In genomic region chr1:164101802-164102201, GRCh38 we compare ENCODE assay signal across 23 cellular contexts.
DNase-seq lines count a peak whose midpoint lies in the region; ATAC-seq, FAIRE-seq and TF ChIP-seq lines count a peak whose summit lies in the region.
"Had no signal": no experiment of that assay in that cellular context is flagged by ENCODE, and none has a peak within 500 bp of the region (broad histone marks: within the 10 kb centered on the region; RNA-seq: fewer than 3 reads in every experiment).

No MANE protein-coding gene starts in this region.

- WGBS in H1 (ENCODE audit: extremely low coverage in 1 of 2, insufficient coverage in 1 of 2, insufficient read length in 1 of 2, insufficient replicate concordance in 2 of 2, low coverage in 1 of 2, low lambda C conversion rate in 2 of 2, missing lambda C conversion rate in 1 of 2), 2 experiments: 97% methylated on average over 2 of the region's 2 CpGs; no CpG with 5 or more reads in 1 of the 2 experiments

- no peak overlapping the region for H2BK5ac ChIP-seq in H1 (ENCODE audit: low read depth, low read length)

- intact Hi-C loops in kidney (cut with DNase I): no loop called here
- intact Hi-C loops in upper lobe of right lung (cut with DNase I): no loop called here
- intact Hi-C loops in dorsolateral prefrontal cortex (cut with DNase I): no loop called here

- H2BK12ac ChIP-seq in H1 (ENCODE audit: low read depth, low read length): no peak overlapping the region

- H3K23ac ChIP-seq in H1 (ENCODE audit: insufficient read length): no peak overlapping the region

- no peak overlapping the region for H3K56ac ChIP-seq in H1 (replicated peaks; ENCODE audit: insufficient read length, low read depth, low read length)

- no peak overlapping the region for H3K14ac ChIP-seq in H1 (ENCODE audit: insufficient read length)

- H4K91ac ChIP-seq in H1 (replicated peaks; ENCODE audit: insufficient read length, low read length): no peak overlapping the region

- H3F3A ChIP-seq in MM.1S (ENCODE audit: insufficient read depth, low read length): no peaks in the 10 kb centered on the region

- H3K9ac ChIP-seq in MM.1S (ENCODE audit: low read length) (no peak overlapping the region), H1 (replicated peaks in 1 of 4; ENCODE audit: extremely low read depth in 1 of 4, low read depth in 3 of 4, low read length in 3 of 4) (no peak overlapping the region), kidney (ENCODE audit: low read length in 2 of 2) (no peak overlapping the region)
- H3K9ac ChIP-seq: BLaER1 treated with 17β-estradiol and CSF1 and Interleukin-3, amounts not matched to agents 10 nM and 100 nM had no signal

- H3K4me2 ChIP-seq in MM.1S (ENCODE audit: low read depth, low read length) (no peak overlapping the region), H1 (ENCODE audit: insufficient read depth in 1 of 2, low read depth in 2 of 2, low read length in 2 of 2) (no peak overlapping the region)
- H3K4me2 ChIP-seq: A549; BLaER1 treated with 17β-estradiol and CSF1 and Interleukin-3, amounts not matched to agents 10 nM and 100 nM had no signal

- TF ChIP-seq EP300 in H1 (IDR thresholded peaks at IDR 0.05; ENCODE audit: borderline replicate concordance in 1 of 2, low read depth in 2 of 2, low read length in 2 of 2): no peak

- H4K20me1 ChIP-seq in MM.1S (ENCODE audit: insufficient read depth, low read length): no peaks in the 10 kb centered on the region
- H4K20me1 ChIP-seq in H1 (replicated peaks in 1 of 2; ENCODE audit: control insufficient read depth in 1 of 2, insufficient read depth in 2 of 2, low read length in 2 of 2): no peaks in the 10 kb centered on the region
- H4K20me1 ChIP-seq: BLaER1 treated with 17β-estradiol and CSF1 and Interleukin-3, amounts not matched to agents 10 nM and 100 nM had no signal

- H3K79me2 ChIP-seq in MM.1S (ENCODE audit: low read length) (no peaks in the 10 kb centered on the region), H1 (ENCODE audit: control insufficient read depth in 1 of 2, insufficient read depth in 2 of 2, low read length in 2 of 2) (no peaks in the 10 kb centered on the region)

- no peak for TF ChIP-seq POLR2A in H1 (IDR thresholded peaks at IDR 0.05; ENCODE audit: control extremely low read depth in 1 of 2, low read depth in 2 of 2, low read length in 2 of 2)

- no peak overlapping the region for H2AK5ac ChIP-seq in H1 (ENCODE audit: low read depth, low read length)

- peak overlapping the region; percentile 51 for H4K8ac ChIP-seq in H1 (ENCODE audit: extremely low read depth, insufficient read depth, low read length)

- TF ChIP-seq CTCF in MM.1S (IDR thresholded peaks at IDR 0.05; ENCODE audit: low read length) (no peak), H1 (IDR thresholded peaks at IDR 0.05; ENCODE audit: control extremely low read depth in 1 of 3, insufficient read depth in 1 of 3, low read depth in 1 of 3, low read length in 3 of 3) (no peak), kidney (IDR thresholded peaks at IDR 0.05; ENCODE audit: borderline replicate concordance, extremely low read depth, insufficient read depth) (no peak), upper lobe of right lung (IDR thresholded peaks at IDR 0.05) (no peak), dorsolateral prefrontal cortex (IDR thresholded peaks at IDR 0.05 in 54 of 56, conservative IDR thresholded peaks at IDR 0.05 in 2 of 56; ENCODE audit: low read depth in 1 of 56, partially characterized antibody in 56 of 56) (no peak)

- no peak overlapping the region for H3K18ac ChIP-seq in H1 (ENCODE audit: extremely low read depth, low read length)

- no peaks in the 10 kb centered on the region for H3K23me2 ChIP-seq in H1 (ENCODE audit: low read depth, low read length)

- DNase-seq in MM.1S (peak; percentile 4), H1 (ENCODE audit: low read depth in 1 of 2, low spot score in 2 of 2) (no peak), kidney (peak; percentile 37), upper lobe of right lung (no peak), dorsolateral prefrontal cortex (no peak), NCI-H446 treated with DMSO at 0.1 percent for 48 hours (lab: John Stamatoyannopoulos, UW) (no peak), HPDE6-E6E7 (ENCODE audit: extremely low spot score) (no peak)
- DNase-seq: 8988T; ACHN; AML-193; BE2C; CD4-positive, alpha-beta T cell; COR-L47; DMS153; DND-41; GF-D8; GOT3; H7; HCEC 1CT had no signal

- no peak overlapping the region for H2BK15ac ChIP-seq in H1 (ENCODE audit: low read length)

- ATAC-seq in upper lobe of right lung (peak; percentile 27), esophagus mucosa (no peak)
- ATAC-seq: A549 had no signal

- TF ChIP-seq RAD21 in H1 (IDR thresholded peaks at IDR 0.05 in 1 of 2, conservative IDR thresholded peaks at IDR 0.05 in 1 of 2; ENCODE audit: low read depth in 2 of 2, low read length in 2 of 2): peak; percentile 8 to 30; a peak in 2 of 4 replicates

- no peak overlapping the region for H3K4ac ChIP-seq in H1 (replicated peaks; ENCODE audit: insufficient read length, low read depth, low read length)

- H3K36me3 ChIP-seq in MM.1S (replicated peaks; ENCODE audit: insufficient read depth, low read length): no peaks in the 10 kb centered on the region
- H3K36me3 ChIP-seq in H1 (ENCODE audit: control insufficient read depth in 2 of 4, insufficient read depth in 4 of 4, low read length in 3 of 4): no peaks in the 10 kb centered on the region
- H3K36me3 ChIP-seq in kidney (ENCODE audit: control insufficient read depth in 1 of 2, insufficient read depth in 2 of 2, low read length in 2 of 2): no peaks in the 10 kb centered on the region
- no peaks in the 10 kb centered on the region for H3K36me3 ChIP-seq in upper lobe of right lung
- H3K36me3 ChIP-seq: BE2C; BLaER1 treated with 17β-estradiol and CSF1 and Interleukin-3, amounts not matched to agents 10 nM and 100 nM had no signal

- POLR2A ChIA-PET in H1 (lab: Charles Lee; ENCODE audit: partially characterized antibody): interaction anchor here (0.7 kb wide), 1 partner anchor 65 kb away, joined by 4 read pairs; no protein-coding TSS in a partner anchor

- H2BK120ac ChIP-seq in H1 (replicated peaks; ENCODE audit: low read depth, low read length): no peak overlapping the region

- H3K4me3 ChIP-seq in MM.1S (ENCODE audit: low read length) (no peak overlapping the region), H1 (ENCODE audit: extremely low read depth in 1 of 4, insufficient read depth in 2 of 4, low read depth in 3 of 4, low read length in 4 of 4) (no peak overlapping the region), kidney (ENCODE audit: low read length in 2 of 2) (no peak overlapping the region), upper lobe of right lung (no peak overlapping the region), dorsolateral prefrontal cortex (no peak overlapping the region)
- H3K4me3 ChIP-seq: A549; BLaER1 treated with 17β-estradiol and CSF1 and Interleukin-3, amounts not matched to agents 10 nM and 100 nM had no signal

- H2AFZ ChIP-seq in MM.1S (ENCODE audit: low read length) (no peak overlapping the region), H1 (ENCODE audit: low read length) (no peak overlapping the region)

- no peaks in the 10 kb centered on the region for H3K9me2 ChIP-seq in MM.1S (replicated peaks; ENCODE audit: insufficient read depth, low read length)

- H3K27me3 ChIP-seq in MM.1S (replicated peaks; ENCODE audit: insufficient read depth, low read length): no peaks in the 10 kb centered on the region
- H3K27me3 ChIP-seq in H1 (replicated peaks in 1 of 4; ENCODE audit: control insufficient read depth in 3 of 4, extremely low read depth in 1 of 4, insufficient read depth in 3 of 4, low read length in 3 of 4): no peaks in the 10 kb centered on the region
- H3K27me3 ChIP-seq in upper lobe of right lung: no peaks in the 10 kb centered on the region
- H3K27me3 ChIP-seq in dorsolateral prefrontal cortex: no peaks in the 10 kb centered on the region
- H3K27me3 ChIP-seq: BE2C; BLaER1 treated with 17β-estradiol and CSF1 and Interleukin-3, amounts not matched to agents 10 nM and 100 nM had no signal

- H3K79me1 ChIP-seq in H1 (ENCODE audit: low read depth, low read length): no peaks in the 10 kb centered on the region

- FAIRE-seq in H1 (lab: Jason Lieb, UNC) (no peak), kidney (lab: Jason Lieb, UNC) (no peak)
- FAIRE-seq: A549, GM12892 had no signal

- H3K9me3 ChIP-seq in MM.1S (replicated peaks; ENCODE audit: insufficient read depth, low read length) (no peaks in the 10 kb centered on the region; the same call in 1 of the 2 replicates), H1 (ENCODE audit: insufficient read depth in 2 of 2, low read depth in 1 of 2, low read length in 1 of 2) (no peaks in the 10 kb centered on the region), kidney (ENCODE audit: control insufficient read depth in 1 of 2, low read length in 2 of 2) (peaks cover 2 to 5% of the 10 kb centered on the region in 2 donors), upper lobe of right lung (no peaks in the 10 kb centered on the region)
- H3K9me3 ChIP-seq: A549; BE2C; BLaER1 treated with 17β-estradiol and CSF1 and Interleukin-3, amounts not matched to agents 10 nM and 100 nM had no signal

- H3K27ac ChIP-seq in MM.1S (ENCODE audit: low read length) (no peak overlapping the region), H1 (ENCODE audit: low read depth, low read length) (no peak overlapping the region), kidney (ENCODE audit: low read depth in 2 of 2, low read length in 2 of 2) (no peak overlapping the region), upper lobe of right lung (no peak overlapping the region), dorsolateral prefrontal cortex (no peak overlapping the region)
- H3K27ac ChIP-seq: A549; BLaER1 treated with 17β-estradiol and CSF1 and Interleukin-3, amounts not matched to agents 10 nM and 100 nM had no signal

- H3K4me1 ChIP-seq in MM.1S (ENCODE audit: low read length): no peaks in the 10 kb centered on the region
- H3K4me1 ChIP-seq in H1 (replicated peaks in 1 of 4; ENCODE audit: control insufficient read depth in 3 of 4, insufficient read depth in 4 of 4, low read length in 3 of 4): no peaks in the 10 kb centered on the region
- H3K4me1 ChIP-seq in kidney (ENCODE audit: control insufficient read depth in 1 of 2, insufficient read depth in 1 of 2, low read depth in 1 of 2, low read length in 2 of 2): no peaks in the 10 kb centered on the region
- no peaks in the 10 kb centered on the region for H3K4me1 ChIP-seq in upper lobe of right lung
- H3K4me1 ChIP-seq: A549; BE2C; BLaER1 treated with 17β-estradiol and CSF1 and Interleukin-3, amounts not matched to agents 10 nM and 100 nM had no signal

- CTCF ChIA-PET in H1 (lab: Charles Lee; ENCODE audit: partially characterized antibody): interaction anchor here (1.6 kb wide), 1 partner anchor 9 kb away, joined by 7 read pairs; no protein-coding TSS in a partner anchor

- H2BK20ac ChIP-seq in H1 (ENCODE audit: low read length): no peak overlapping the region

- no peak overlapping the region for H4K5ac ChIP-seq in H1 (ENCODE audit: insufficient read length, low read depth, low read length)

TF ChIP-seq in H1, 55 proteins besides CTCF, POLR2A, EP300 and RAD21 (continues in another document):
- no peak for TF ChIP-seq ATF3 (IDR thresholded peaks at IDR 0.05; ENCODE audit: insufficient read depth, low read depth, low read length)
- no peak for TF ChIP-seq SAP30 (IDR thresholded peaks at IDR 0.05; ENCODE audit: insufficient read depth, insufficient replicate concordance, low read length)

Comparison
In these comparisons a context has a peak if more than half of its experiments do, and no peak if none do; other contexts are left out.
1. DNase-seq: peak in MM.1S (single experiment) and kidney (single experiment); none in H1 (0 of 2), upper lobe of right lung (single experiment), dorsolateral prefrontal cortex (0 of 10), NCI-H446 treated with DMSO at 0.1 percent for 48 hours (single experiment) and HPDE6-E6E7 (single experiment).